1 cellular context compared by ENCODE assay signal in the genomic region with DNA sequence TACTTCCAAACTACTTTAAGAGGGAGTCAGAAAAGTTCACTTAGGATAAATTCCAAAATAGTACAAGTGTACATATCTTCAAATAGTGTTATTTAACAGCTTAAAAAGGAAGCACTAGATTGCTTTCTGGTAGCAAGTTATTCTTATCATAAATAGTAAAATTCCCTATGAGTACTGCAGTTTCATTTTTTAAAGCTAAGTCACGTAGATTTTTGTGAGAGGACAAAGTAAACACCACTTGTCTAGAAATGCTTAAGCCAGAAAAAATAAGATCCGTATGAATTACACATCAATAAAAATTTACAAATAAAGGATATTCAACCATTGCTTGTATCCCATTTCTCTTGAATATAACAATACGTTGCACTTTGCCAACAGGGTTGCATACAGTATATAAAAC.
TF ChIP-seq lines count a peak whose summit lies in the region.

No MANE protein-coding gene starts in this region.

TF ChIP-seq in IMR-90, 13 proteins besides CTCF, POLR2A, EP300 and RAD21:
- no peak for TF ChIP-seq CEBPB (IDR thresholded peaks at IDR 0.05; ENCODE audit: low read depth, low read length)
- TF ChIP-seq MAZ (IDR thresholded peaks at IDR 0.05; ENCODE audit: borderline replicate concordance, low read depth, low read length): no peak
- TF ChIP-seq FOS (IDR thresholded peaks at IDR 0.05; ENCODE audit: low read depth, low read length): no peak
- no peak for TF ChIP-seq RFX5 (IDR thresholded peaks at IDR 0.05; ENCODE audit: low read depth, low read length)
- TF ChIP-seq CHD1 (IDR thresholded peaks at IDR 0.05; ENCODE audit: low read depth, low read length): no peak
- TF ChIP-seq BHLHE40 (IDR thresholded peaks at IDR 0.05; ENCODE audit: low read depth, low read length): no peak
- no peak for TF ChIP-seq SMC3 (IDR thresholded peaks at IDR 0.05; ENCODE audit: low read depth, low read length)
- no peak for TF ChIP-seq MXI1 (IDR thresholded peaks at IDR 0.05; ENCODE audit: borderline replicate concordance, low read depth, low read length)
- no peak for TF ChIP-seq RCOR1 (IDR thresholded peaks at IDR 0.05; ENCODE audit: insufficient replicate concordance, low read length)
- TF ChIP-seq, protein P1, sequence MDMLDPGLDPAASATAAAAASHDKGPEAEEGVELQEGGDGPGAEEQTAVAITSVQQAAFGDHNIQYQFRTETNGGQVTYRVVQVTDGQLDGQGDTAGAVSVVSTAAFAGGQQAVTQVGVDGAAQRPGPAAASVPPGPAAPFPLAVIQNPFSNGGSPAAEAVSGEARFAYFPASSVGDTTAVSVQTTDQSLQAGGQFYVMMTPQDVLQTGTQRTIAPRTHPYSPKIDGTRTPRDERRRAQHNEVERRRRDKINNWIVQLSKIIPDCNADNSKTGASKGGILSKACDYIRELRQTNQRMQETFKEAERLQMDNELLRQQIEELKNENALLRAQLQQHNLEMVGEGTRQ (IDR thresholded peaks at IDR 0.05; ENCODE audit: low read depth, low read length): no peak
TF ChIP-seq in IMR-90: peak in this region for 0.
